ENCODE assay signal across 1 cellular context in the genomic region with DNA sequence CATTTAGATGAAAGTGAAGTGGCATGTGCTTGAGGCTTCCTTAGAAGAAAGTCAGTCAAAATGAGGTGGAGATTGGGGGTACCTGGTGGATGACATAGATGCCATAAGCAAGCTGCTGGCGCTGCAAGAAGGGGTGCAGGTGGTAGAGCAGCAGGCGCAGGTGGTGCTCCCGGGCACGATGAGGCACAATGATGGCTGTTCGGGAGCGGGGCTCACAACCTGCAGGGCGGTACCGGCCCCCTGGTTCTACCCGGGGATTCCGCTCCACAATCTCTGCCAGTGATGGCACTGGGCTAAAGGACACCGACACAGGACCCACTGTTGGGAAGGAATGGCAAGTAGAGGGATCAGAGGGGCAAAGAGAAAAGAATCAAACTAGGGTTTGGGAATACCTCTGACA.
TF ChIP-seq lines count a peak whose summit lies in the region.

No MANE protein-coding gene starts in this region.

TF ChIP-seq in HepG2, 621 proteins besides CTCF, POLR2A, EP300 and RAD21:
- TF ChIP-seq CSRNP2 (CRISPR knock-in tag; conservative IDR thresholded peaks at IDR 0.05; ENCODE audit: low read depth) (no peak), RBM39 (IDR thresholded peaks at IDR 0.05; ENCODE audit: low read depth, low read length, poor library complexity, severe bottlenecking) (no peak), ZMAT3 (CRISPR knock-in tag; conservative IDR thresholded peaks at IDR 0.05) (no peak), ZNF205 (CRISPR knock-in tag; IDR thresholded peaks at IDR 0.05) (no peak), NCOR1 (IDR thresholded peaks at IDR 0.05; ENCODE audit: borderline replicate concordance, low read length) (no peak), HDAC6 (IDR thresholded peaks at IDR 0.05; ENCODE audit: low read depth, low read length) (no peak), DRAP1 (CRISPR knock-in tag; IDR thresholded peaks at IDR 0.05) (no peak), MTF1 (CRISPR knock-in tag; IDR thresholded peaks at IDR 0.05) (no peak), CHCHD3 (CRISPR knock-in tag; IDR thresholded peaks at IDR 0.05) (no peak), ZNF720 (CRISPR knock-in tag; IDR thresholded peaks at IDR 0.05) (no peak), ETV5 (CRISPR knock-in tag; IDR thresholded peaks at IDR 0.05; ENCODE audit: borderline replicate concordance) (no peak), ZNF10 (CRISPR knock-in tag; IDR thresholded peaks at IDR 0.05; ENCODE audit: borderline replicate concordance, low read depth) (no peak)
- TF ChIP-seq, protein P1, sequence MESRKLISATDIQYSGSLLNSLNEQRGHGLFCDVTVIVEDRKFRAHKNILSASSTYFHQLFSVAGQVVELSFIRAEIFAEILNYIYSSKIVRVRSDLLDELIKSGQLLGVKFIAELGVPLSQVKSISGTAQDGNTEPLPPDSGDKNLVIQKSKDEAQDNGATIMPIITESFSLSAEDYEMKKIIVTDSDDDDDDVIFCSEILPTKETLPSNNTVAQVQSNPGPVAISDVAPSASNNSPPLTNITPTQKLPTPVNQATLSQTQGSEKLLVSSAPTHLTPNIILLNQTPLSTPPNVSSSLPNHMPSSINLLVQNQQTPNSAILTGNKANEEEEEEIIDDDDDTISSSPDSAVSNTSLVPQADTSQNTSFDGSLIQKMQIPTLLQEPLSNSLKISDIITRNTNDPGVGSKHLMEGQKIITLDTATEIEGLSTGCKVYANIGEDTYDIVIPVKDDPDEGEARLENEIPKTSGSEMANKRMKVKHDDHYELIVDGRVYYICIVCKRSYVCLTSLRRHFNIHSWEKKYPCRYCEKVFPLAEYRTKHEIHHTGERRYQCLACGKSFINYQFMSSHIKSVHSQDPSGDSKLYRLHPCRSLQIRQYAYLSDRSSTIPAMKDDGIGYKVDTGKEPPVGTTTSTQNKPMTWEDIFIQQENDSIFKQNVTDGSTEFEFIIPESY (CRISPR knock-in tag; IDR thresholded peaks at IDR 0.05) = no peak
TF ChIP-seq in HepG2: peak in this region for 0.
